Comparison of ENCODE assay signal across 13 cellular contexts in the genomic region with DNA sequence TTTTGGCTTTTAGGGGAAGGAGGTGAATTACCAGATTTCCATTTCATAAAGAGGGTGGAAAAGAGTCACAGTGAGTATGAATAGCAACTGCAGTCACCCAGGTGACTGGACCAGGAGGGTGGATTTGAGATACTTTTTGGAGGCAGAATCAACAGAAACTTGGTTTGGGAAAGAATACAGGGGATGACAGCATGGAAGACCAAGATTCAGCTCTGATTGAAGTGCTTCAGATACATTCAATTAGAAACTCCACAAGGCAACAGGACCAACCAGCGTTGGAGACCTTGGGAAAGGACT.
A peak's percentile ranks its signal among the peaks of the same experiment; 100 is the strongest.
DNase-seq lines count a peak whose midpoint lies in the region; ATAC-seq, FAIRE-seq and TF ChIP-seq lines count a peak whose summit lies in the region.
"Had no signal": no experiment of that assay in that cellular context is flagged by ENCODE, and none has a peak within 500 bp of the region (broad histone marks: within the 10 kb centered on the region; RNA-seq: fewer than 3 reads in every experiment).

No MANE protein-coding gene starts in this region.

- intact Hi-C loops in PC-9 (cut with micrococcal nuclease; ENCODE audit: unreplicated experiment): no loop called here

- POLR2A ChIA-PET in PC-9 (lab: Charles Lee; ENCODE audit: unreplicated experiment): no interaction called here

- peaks cover 5% of the 10 kb centered on the region for H3K36me3 Mint-ChIP-seq in activated naive CD8-positive, alpha-beta T cell

- no peaks in the 10 kb centered on the region for H3K36me3 ChIP-seq in right atrium auricular region
- H3K36me3 ChIP-seq in PC-9 (ENCODE audit: low read depth): no peaks in the 10 kb centered on the region
- H3K36me3 ChIP-seq: adrenal gland had no signal

- peak; percentile 13 for FAIRE-seq in GM12891 (lab: Jason Lieb, UNC)

- H3K4me2 ChIP-seq in PC-9: no peak overlapping the region

- H3K27ac ChIP-seq in right atrium auricular region (no peak overlapping the region), PC-9 (no peak overlapping the region)
- H3K27ac ChIP-seq: adrenal gland, RWPE1 had no signal

- peak overlapping the region; percentile 95 for H3K27ac Mint-ChIP-seq in activated naive CD8-positive, alpha-beta T cell

- CTCF ChIA-PET in PC-9 (lab: Charles Lee): no interaction called here

- TF ChIP-seq CTCF in right atrium auricular region (IDR thresholded peaks at IDR 0.05) (no peak), PC-9 (conservative IDR thresholded peaks at IDR 0.05) (no peak)

- H3K4me3 ChIP-seq in right atrium auricular region (no peak overlapping the region), PC-9 (no peak overlapping the region)
- H3K4me3 ChIP-seq: adrenal gland had no signal

- H3K4me3 Mint-ChIP-seq in activated naive CD8-positive, alpha-beta T cell: peak overlapping the region; percentile 66

- DNase-seq in GM12891 (ENCODE audit: insufficient read length, low spot score) (no peak), right atrium auricular region (ENCODE audit: low spot score) (no peak), midbrain (lab: John Stamatoyannopoulos, UW) (no peak), PC-9 (no peak)
- DNase-seq in stimulated activated CD4-positive, alpha-beta T cell treated with anti-CD3 and anti-CD28 coated beads, Interleukin-15, amount 100 ng/mL, for 24 hours: no peak
- DNase-seq: COR-L47, cortex of kidney, NCI-H524 had no signal

- H2AFZ ChIP-seq in PC-9: no peak overlapping the region

- H3K27me3 Mint-ChIP-seq in activated naive CD8-positive, alpha-beta T cell: no peaks in the 10 kb centered on the region

- H3K4me1 Mint-ChIP-seq in activated naive CD8-positive, alpha-beta T cell (ENCODE audit: low read depth): peaks cover 89% of the 10 kb centered on the region

- 0 out of 2 replicates have a peak, but pooled peaks cover 4% of the 10 kb centered on the region for H3K9me2 ChIP-seq in PC-9 (ENCODE audit: insufficient read depth)

- TF ChIP-seq POLR2A in GM12891 (IDR thresholded peaks at IDR 0.05; ENCODE audit: low read depth, low read length): no peak

- no peaks in the 10 kb centered on the region for H3K27me3 ChIP-seq in right atrium auricular region
- H3K27me3 ChIP-seq in PC-9 (ENCODE audit: insufficient read depth, low read depth): no peaks in the 10 kb centered on the region
- H3K27me3 ChIP-seq: adrenal gland had no signal

- peaks cover 0 to 55% of the 10 kb centered on the region in 2 donors for H3K4me1 ChIP-seq in right atrium auricular region
- no peaks in the 10 kb centered on the region for H3K4me1 ChIP-seq in PC-9 (replicated peaks; ENCODE audit: insufficient read depth)

- ATAC-seq in GM19455 (IDR thresholded peaks at IDR 0.05; ENCODE audit: unreplicated experiment) (peak; percentile 6), HG03095 (IDR thresholded peaks at IDR 0.05; ENCODE audit: unreplicated experiment) (peak; percentile 2)

- H3F3A ChIP-seq in PC-9 (ENCODE audit: insufficient read depth, low read depth): no peaks in the 10 kb centered on the region

- H3K79me2 ChIP-seq in PC-9 (ENCODE audit: low read depth): no peaks in the 10 kb centered on the region

- no peaks in the 10 kb centered on the region for H3K9me3 Mint-ChIP-seq in activated naive CD8-positive, alpha-beta T cell (ENCODE audit: low read depth)

- no peaks in the 10 kb centered on the region for H3K9me3 ChIP-seq in right atrium auricular region
- H3K9me3 ChIP-seq in PC-9 (ENCODE audit: insufficient read depth, low read depth): no peaks in the 10 kb centered on the region
- H3K9me3 ChIP-seq: adrenal gland had no signal

- no peaks in the 10 kb centered on the region for H4K20me1 ChIP-seq in PC-9 (ENCODE audit: insufficient read depth)

- no TSS peak for BruUV-seq in PC-9 (replicated peaks; lab: Mats Ljungman, UMichigan)

TF ChIP-seq in GM12891, 5 proteins besides CTCF, POLR2A, EP300 and RAD21:
- no peak for TF ChIP-seq POLR2AphosphoS5 (IDR thresholded peaks at IDR 0.05; ENCODE audit: low read depth, low read length)
- no peak for TF ChIP-seq SPI1 (IDR thresholded peaks at IDR 0.05; ENCODE audit: low read depth, low read length)
- TF ChIP-seq POU2F2 (IDR thresholded peaks at IDR 0.05; ENCODE audit: low read depth, low read length): no peak
- TF ChIP-seq PAX5 (IDR thresholded peaks at IDR 0.05; ENCODE audit: insufficient read depth, low read length, severe bottlenecking): no peak
- TF ChIP-seq TAF1 (IDR thresholded peaks at IDR 0.05; ENCODE audit: low read depth, low read length): no peak
